In genomic region chr10:62803993-62804383, GRCh38 we compare ENCODE assay signal across 1 cellular context.
TF ChIP-seq lines count a peak whose summit lies in the region.

No MANE protein-coding gene starts in this region.

TF ChIP-seq in HepG2, 621 proteins besides CTCF, POLR2A, EP300 and RAD21 (continued from another document):
- TF ChIP-seq, protein P1, sequence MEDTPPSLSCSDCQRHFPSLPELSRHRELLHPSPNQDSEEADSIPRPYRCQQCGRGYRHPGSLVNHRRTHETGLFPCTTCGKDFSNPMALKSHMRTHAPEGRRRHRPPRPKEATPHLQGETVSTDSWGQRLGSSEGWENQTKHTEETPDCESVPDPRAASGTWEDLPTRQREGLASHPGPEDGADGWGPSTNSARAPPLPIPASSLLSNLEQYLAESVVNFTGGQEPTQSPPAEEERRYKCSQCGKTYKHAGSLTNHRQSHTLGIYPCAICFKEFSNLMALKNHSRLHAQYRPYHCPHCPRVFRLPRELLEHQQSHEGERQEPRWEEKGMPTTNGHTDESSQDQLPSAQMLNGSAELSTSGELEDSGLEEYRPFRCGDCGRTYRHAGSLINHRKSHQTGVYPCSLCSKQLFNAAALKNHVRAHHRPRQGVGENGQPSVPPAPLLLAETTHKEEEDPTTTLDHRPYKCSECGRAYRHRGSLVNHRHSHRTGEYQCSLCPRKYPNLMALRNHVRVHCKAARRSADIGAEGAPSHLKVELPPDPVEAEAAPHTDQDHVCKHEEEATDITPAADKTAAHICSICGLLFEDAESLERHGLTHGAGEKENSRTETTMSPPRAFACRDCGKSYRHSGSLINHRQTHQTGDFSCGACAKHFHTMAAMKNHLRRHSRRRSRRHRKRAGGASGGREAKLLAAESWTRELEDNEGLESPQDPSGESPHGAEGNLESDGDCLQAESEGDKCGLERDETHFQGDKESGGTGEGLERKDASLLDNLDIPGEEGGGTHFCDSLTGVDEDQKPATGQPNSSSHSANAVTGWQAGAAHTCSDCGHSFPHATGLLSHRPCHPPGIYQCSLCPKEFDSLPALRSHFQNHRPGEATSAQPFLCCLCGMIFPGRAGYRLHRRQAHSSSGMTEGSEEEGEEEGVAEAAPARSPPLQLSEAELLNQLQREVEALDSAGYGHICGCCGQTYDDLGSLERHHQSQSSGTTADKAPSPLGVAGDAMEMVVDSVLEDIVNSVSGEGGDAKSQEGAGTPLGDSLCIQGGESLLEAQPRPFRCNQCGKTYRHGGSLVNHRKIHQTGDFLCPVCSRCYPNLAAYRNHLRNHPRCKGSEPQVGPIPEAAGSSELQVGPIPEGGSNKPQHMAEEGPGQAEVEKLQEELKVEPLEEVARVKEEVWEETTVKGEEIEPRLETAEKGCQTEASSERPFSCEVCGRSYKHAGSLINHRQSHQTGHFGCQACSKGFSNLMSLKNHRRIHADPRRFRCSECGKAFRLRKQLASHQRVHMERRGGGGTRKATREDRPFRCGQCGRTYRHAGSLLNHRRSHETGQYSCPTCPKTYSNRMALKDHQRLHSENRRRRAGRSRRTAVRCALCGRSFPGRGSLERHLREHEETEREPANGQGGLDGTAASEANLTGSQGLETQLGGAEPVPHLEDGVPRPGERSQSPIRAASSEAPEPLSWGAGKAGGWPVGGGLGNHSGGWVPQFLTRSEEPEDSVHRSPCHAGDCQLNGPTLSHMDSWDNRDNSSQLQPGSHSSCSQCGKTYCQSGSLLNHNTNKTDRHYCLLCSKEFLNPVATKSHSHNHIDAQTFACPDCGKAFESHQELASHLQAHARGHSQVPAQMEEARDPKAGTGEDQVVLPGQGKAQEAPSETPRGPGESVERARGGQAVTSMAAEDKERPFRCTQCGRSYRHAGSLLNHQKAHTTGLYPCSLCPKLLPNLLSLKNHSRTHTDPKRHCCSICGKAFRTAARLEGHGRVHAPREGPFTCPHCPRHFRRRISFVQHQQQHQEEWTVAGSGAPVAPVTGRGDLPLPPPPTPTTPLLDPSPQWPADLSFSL (CRISPR knock-in tag; IDR thresholded peaks at IDR 0.05) = no peak
- no peak for TF ChIP-seq GRHL1 (CRISPR knock-in tag; conservative IDR thresholded peaks at IDR 0.05)
- TF ChIP-seq ZNF577 (CRISPR knock-in tag; IDR thresholded peaks at IDR 0.05; ENCODE audit: borderline replicate concordance, low read depth) = no peak
- peak; percentile 13; the same call in 1 of the 2 replicates for TF ChIP-seq ZBTB42 (CRISPR knock-in tag; IDR thresholded peaks at IDR 0.05)
- TF ChIP-seq, protein P2, sequence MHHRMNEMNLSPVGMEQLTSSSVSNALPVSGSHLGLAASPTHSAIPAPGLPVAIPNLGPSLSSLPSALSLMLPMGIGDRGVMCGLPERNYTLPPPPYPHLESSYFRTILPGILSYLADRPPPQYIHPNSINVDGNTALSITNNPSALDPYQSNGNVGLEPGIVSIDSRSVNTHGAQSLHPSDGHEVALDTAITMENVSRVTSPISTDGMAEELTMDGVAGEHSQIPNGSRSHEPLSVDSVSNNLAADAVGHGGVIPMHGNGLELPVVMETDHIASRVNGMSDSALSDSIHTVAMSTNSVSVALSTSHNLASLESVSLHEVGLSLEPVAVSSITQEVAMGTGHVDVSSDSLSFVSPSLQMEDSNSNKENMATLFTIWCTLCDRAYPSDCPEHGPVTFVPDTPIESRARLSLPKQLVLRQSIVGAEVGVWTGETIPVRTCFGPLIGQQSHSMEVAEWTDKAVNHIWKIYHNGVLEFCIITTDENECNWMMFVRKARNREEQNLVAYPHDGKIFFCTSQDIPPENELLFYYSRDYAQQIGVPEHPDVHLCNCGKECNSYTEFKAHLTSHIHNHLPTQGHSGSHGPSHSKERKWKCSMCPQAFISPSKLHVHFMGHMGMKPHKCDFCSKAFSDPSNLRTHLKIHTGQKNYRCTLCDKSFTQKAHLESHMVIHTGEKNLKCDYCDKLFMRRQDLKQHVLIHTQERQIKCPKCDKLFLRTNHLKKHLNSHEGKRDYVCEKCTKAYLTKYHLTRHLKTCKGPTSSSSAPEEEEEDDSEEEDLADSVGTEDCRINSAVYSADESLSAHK (CRISPR knock-in tag; IDR thresholded peaks at IDR 0.05; ENCODE audit: borderline replicate concordance) = no peak
- 0 out of 2 replicates have a peak, but pooled peaks have one; percentile 0 for TF ChIP-seq ZNF766 (CRISPR knock-in tag; IDR thresholded peaks at IDR 0.05; ENCODE audit: borderline replicate concordance)
- TF ChIP-seq, protein P3, sequence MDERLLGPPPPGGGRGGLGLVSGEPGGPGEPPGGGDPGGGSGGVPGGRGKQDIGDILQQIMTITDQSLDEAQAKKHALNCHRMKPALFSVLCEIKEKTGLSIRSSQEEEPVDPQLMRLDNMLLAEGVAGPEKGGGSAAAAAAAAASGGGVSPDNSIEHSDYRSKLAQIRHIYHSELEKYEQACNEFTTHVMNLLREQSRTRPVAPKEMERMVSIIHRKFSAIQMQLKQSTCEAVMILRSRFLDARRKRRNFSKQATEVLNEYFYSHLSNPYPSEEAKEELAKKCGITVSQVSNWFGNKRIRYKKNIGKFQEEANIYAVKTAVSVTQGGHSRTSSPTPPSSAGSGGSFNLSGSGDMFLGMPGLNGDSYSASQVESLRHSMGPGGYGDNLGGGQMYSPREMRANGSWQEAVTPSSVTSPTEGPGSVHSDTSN (CRISPR knock-in tag; IDR thresholded peaks at IDR 0.05) = no peak
- no peak for TF ChIP-seq ZNF256 (CRISPR knock-in tag; conservative IDR thresholded peaks at IDR 0.05)
- TF ChIP-seq STAT5B (CRISPR knock-in tag; IDR thresholded peaks at IDR 0.05) = no peak
- TF ChIP-seq RBAK (CRISPR knock-in tag; IDR thresholded peaks at IDR 0.05) = no peak
- 0 out of 2 replicates have a peak, but pooled peaks have one; percentile 1 for TF ChIP-seq HNF4A (CRISPR knock-in tag; IDR thresholded peaks at IDR 0.05)
- no peak for TF ChIP-seq ZNF292 (CRISPR knock-in tag; IDR thresholded peaks at IDR 0.05; ENCODE audit: borderline replicate concordance, low read depth)
- no peak for TF ChIP-seq ZNF501 (CRISPR knock-in tag; IDR thresholded peaks at IDR 0.05)
- no peak for TF ChIP-seq PAWR (CRISPR knock-in tag; IDR thresholded peaks at IDR 0.05; ENCODE audit: borderline replicate concordance)
- TF ChIP-seq GZF1 (CRISPR knock-in tag; IDR thresholded peaks at IDR 0.05) = no peak
- no peak for TF ChIP-seq ZNF788 (CRISPR knock-in tag; IDR thresholded peaks at IDR 0.05; ENCODE audit: borderline replicate concordance)
- TF ChIP-seq U2AF2 (IDR thresholded peaks at IDR 0.05; ENCODE audit: low read depth, low read length) = no peak
- TF ChIP-seq IKZF1 (IDR thresholded peaks at IDR 0.05) = no peak
- no peak for TF ChIP-seq ZBTB21 (CRISPR knock-in tag; IDR thresholded peaks at IDR 0.05)
- no peak for TF ChIP-seq ZSCAN29 (CRISPR knock-in tag; conservative IDR thresholded peaks at IDR 0.05)
- TF ChIP-seq TARDBP (CRISPR knock-in tag; IDR thresholded peaks at IDR 0.05) = no peak
- no peak for TF ChIP-seq TGIF2 (CRISPR knock-in tag; IDR thresholded peaks at IDR 0.05)
- TF ChIP-seq POGZ (CRISPR knock-in tag; IDR thresholded peaks at IDR 0.05) = no peak
- TF ChIP-seq ZNF839 (CRISPR knock-in tag; IDR thresholded peaks at IDR 0.05; ENCODE audit: borderline replicate concordance) = no peak
- TF ChIP-seq ARID2 (CRISPR knock-in tag; IDR thresholded peaks at IDR 0.05; ENCODE audit: borderline replicate concordance) = no peak
- TF ChIP-seq ESRRA (CRISPR knock-in tag; IDR thresholded peaks at IDR 0.05; ENCODE audit: low read depth) = no peak
- TF ChIP-seq, protein P4, sequence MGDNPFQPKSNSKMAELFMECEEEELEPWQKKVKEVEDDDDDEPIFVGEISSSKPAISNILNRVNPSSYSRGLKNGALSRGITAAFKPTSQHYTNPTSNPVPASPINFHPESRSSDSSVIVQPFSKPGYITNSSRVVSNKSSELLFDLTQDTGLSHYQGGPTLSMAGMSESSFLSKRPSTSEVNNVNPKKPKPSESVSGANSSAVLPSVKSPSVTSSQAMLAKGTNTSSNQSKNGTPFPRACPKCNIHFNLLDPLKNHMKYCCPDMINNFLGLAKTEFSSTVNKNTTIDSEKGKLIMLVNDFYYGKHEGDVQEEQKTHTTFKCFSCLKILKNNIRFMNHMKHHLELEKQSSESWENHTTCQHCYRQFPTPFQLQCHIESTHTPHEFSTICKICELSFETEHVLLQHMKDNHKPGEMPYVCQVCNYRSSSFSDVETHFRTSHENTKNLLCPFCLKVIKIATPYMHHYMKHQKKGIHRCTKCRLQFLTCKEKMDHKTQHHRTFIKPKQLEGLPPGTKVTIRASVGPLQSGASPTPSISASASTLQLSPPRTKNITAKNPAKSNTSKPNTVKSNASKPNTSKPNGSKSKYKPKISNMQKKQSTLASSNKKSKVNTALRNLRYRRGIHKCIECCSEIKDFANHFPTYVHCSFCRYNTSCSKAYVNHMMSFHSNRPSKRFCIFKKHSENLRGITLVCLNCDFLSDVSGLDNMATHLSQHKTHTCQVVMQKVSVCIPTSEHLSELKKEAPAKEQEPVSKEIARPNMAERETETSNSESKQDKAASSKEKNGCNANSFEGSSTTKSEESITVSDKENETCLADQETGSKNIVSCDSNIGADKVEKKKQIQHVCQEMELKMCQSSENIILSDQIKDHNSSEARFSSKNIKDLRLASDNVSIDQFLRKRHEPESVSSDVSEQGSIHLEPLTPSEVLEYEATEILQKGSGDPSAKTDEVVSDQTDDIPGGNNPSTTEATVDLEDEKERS (CRISPR knock-in tag; IDR thresholded peaks at IDR 0.05) = no peak
- TF ChIP-seq CC2D1A (CRISPR knock-in tag; IDR thresholded peaks at IDR 0.05) = no peak
- TF ChIP-seq, protein P5, sequence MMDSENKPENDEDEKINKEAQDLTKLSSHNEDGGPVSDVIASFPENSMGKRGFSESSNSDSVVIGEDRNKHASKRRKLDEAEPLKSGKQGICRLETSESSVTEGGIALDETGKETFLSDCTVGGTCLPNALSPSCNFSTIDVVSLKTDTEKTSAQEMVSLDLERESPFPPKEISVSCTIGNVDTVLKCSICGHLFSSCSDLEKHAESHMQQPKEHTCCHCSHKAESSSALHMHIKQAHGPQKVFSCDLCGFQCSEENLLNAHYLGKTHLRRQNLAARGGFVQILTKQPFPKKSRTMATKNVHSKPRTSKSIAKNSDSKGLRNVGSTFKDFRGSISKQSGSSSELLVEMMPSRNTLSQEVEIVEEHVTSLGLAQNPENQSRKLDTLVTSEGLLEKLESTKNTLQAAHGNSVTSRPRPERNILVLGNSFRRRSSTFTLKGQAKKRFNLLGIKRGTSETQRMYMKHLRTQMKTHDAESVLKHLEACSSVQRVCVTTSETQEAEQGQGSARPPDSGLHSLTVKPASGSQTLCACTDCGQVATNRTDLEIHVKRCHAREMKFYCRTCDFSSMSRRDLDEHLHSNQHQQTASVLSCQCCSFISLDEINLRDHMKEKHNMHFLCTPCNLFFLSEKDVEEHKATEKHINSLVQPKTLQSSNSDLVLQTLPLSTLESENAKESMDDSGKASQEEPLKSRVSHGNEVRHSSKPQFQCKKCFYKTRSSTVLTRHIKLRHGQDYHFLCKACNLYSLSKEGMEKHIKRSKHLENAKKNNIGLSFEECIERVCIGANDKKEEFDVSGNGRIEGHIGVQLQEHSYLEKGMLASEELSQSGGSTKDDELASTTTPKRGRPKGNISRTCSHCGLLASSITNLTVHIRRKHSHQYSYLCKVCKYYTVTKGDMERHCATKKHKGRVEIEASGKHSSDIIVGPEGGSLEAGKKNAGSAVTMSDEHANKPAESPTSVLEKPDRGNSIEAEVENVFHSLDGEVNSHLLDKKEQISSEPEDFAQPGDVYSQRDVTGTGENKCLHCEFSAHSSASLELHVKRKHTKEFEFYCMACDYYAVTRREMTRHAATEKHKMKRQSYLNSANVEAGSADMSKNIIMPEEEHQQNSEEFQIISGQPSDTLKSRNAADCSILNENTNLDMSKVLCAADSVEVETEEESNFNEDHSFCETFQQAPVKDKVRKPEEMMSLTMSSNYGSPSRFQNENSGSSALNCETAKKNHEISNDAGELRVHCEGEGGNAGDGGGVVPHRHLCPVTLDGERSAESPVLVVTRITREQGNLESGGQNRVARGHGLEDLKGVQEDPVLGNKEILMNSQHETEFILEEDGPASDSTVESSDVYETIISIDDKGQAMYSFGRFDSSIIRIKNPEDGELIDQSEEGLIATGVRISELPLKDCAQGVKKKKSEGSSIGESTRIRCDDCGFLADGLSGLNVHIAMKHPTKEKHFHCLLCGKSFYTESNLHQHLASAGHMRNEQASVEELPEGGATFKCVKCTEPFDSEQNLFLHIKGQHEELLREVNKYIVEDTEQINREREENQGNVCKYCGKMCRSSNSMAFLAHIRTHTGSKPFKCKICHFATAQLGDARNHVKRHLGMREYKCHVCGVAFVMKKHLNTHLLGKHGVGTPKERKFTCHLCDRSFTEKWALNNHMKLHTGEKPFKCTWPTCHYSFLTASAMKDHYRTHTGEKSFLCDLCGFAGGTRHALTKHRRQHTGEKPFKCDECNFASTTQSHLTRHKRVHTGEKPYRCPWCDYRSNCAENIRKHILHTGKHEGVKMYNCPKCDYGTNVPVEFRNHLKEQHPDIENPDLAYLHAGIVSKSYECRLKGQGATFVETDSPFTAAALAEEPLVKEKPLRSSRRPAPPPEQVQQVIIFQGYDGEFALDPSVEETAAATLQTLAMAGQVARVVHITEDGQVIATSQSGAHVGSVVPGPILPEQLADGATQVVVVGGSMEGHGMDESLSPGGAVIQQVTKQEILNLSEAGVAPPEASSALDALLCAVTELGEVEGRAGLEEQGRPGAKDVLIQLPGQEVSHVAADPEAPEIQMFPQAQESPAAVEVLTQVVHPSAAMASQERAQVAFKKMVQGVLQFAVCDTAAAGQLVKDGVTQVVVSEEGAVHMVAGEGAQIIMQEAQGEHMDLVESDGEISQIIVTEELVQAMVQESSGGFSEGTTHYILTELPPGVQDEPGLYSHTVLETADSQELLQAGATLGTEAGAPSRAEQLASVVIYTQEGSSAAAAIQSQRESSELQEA (CRISPR knock-in tag; IDR thresholded peaks at IDR 0.05; ENCODE audit: not compliant biosample characterization) = peak; percentile 6
